ENCODE assay signal across 18 cellular contexts in the genomic region with DNA sequence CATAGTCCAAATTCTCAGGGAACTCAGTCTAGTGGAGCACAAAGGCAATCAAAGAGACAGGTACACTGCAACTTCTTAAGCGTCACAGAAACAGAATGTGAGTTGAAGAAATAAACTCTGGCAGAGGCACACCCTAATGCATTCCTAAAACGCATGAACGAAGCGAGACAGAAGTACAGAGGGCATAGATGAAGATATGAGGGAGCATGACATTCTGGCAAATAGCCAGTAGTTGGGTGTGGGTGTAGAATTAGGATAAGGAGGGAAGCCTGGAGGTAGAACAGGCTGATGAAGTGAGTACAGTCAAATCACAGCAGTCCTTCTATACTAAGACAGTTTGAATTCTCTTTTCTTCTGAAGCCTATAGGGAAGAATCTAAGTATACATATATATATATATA.
A peak's percentile ranks its signal among the peaks of the same experiment; 100 is the strongest.
DNase-seq lines count a peak whose midpoint lies in the region; ATAC-seq, FAIRE-seq and TF ChIP-seq lines count a peak whose summit lies in the region.
"Had no signal": no experiment of that assay in that cellular context is flagged by ENCODE, and none has a peak within 500 bp of the region (broad histone marks: within the 10 kb centered on the region; RNA-seq: fewer than 3 reads in every experiment).

No MANE protein-coding gene starts in this region.

- H3K4me2 ChIP-seq in SK-N-SH: no peak overlapping the region

- H3K27me3 ChIP-seq in SK-N-SH (ENCODE audit: insufficient read depth) (no peaks in the 10 kb centered on the region), foreskin keratinocyte (no peaks in the 10 kb centered on the region), small intestine (ENCODE audit: control insufficient read depth in 2 of 2, insufficient read depth in 2 of 2, low read length in 2 of 2) (no peaks in the 10 kb centered on the region), ascending aorta (no peaks in the 10 kb centered on the region)

- H2AFZ ChIP-seq in SK-N-SH (ENCODE audit: low read depth): no peak overlapping the region
- H2AFZ ChIP-seq: GM23248 had no signal

- no peak for TF ChIP-seq RAD21 in SK-N-SH (IDR thresholded peaks at IDR 0.05; ENCODE audit: low read length)

- DNase-seq in SK-N-SH (peak; percentile 1), foreskin keratinocyte (peak; percentile 28 to 73), small intestine (peak; percentile 74), OCI-M1 (lab: John Stamatoyannopoulos, UW) (no peak), ascending aorta (ENCODE audit: low spot score in 2 of 2) (no peak)
- DNase-seq: C1 segment of cervical spinal cord; CD4-positive, CD25-positive, alpha-beta regulatory T cell; CD8-positive, alpha-beta memory T cell; COR-L47; DMS 273 treated with DMSO at 0.1 percent for 48 hours; DMS53; DND-41; EL; GM23248 had no signal

- intact Hi-C loops in ascending aorta (cut with DNase I): no loop called here

- H3K4me1 ChIP-seq in SK-N-SH (ENCODE audit: control insufficient read depth in 1 of 2, insufficient read depth in 2 of 2, low read depth in 1 of 2, low read length in 1 of 2) (no peaks in the 10 kb centered on the region), foreskin keratinocyte (no peaks in the 10 kb centered on the region), small intestine (ENCODE audit: control insufficient read depth in 2 of 2, insufficient read depth in 1 of 2, low read depth in 1 of 2, low read length in 1 of 2) (no peaks in the 10 kb centered on the region), ascending aorta (no peaks in the 10 kb centered on the region)
- H3K4me1 ChIP-seq: HAP-1 had no signal

- H3K9me3 ChIP-seq in SK-N-SH: no peaks in the 10 kb centered on the region
- H3K9me3 ChIP-seq in small intestine (ENCODE audit: control insufficient read depth, low read depth): no peaks in the 10 kb centered on the region
- no peaks in the 10 kb centered on the region for H3K9me3 ChIP-seq in ascending aorta
- H3K9me3 ChIP-seq: HAP-1 had no signal

- no peaks in the 10 kb centered on the region for H3K36me3 ChIP-seq in SK-N-SH (replicated peaks in 1 of 2; ENCODE audit: control insufficient read depth in 1 of 2, insufficient read depth in 2 of 2, low read length in 1 of 2)
- H3K36me3 ChIP-seq in small intestine (ENCODE audit: control insufficient read depth in 2 of 2, insufficient read depth in 2 of 2, low read length in 2 of 2): no peaks in the 10 kb centered on the region
- H3K36me3 ChIP-seq in ascending aorta: no peaks in the 10 kb centered on the region
- H3K36me3 ChIP-seq: HAP-1 had no signal

- no peaks in the 10 kb centered on the region for H4K20me1 ChIP-seq in SK-N-SH (ENCODE audit: insufficient read depth)

- no peak for TF ChIP-seq CTCF in SK-N-SH (IDR thresholded peaks at IDR 0.05)
- TF ChIP-seq CTCF in foreskin keratinocyte (conservative IDR thresholded peaks at IDR 0.05): no peak
- TF ChIP-seq CTCF in ascending aorta (IDR thresholded peaks at IDR 0.05): no peak

- no peak for TF ChIP-seq EP300 in SK-N-SH (IDR thresholded peaks at IDR 0.05; ENCODE audit: borderline replicate concordance in 1 of 2, low read depth in 1 of 2, low read length in 1 of 2)

- no peak for ATAC-seq in SK-N-SH treated with all-trans-retinoic acid at 6 μM for 48 hours
- ATAC-seq in foreskin keratinocyte: no peak
- ATAC-seq: GM12878, HepG2 had no signal

- H3K9me2 ChIP-seq in SK-N-SH: no peaks in the 10 kb centered on the region

- H3K4me3 ChIP-seq in SK-N-SH (ENCODE audit: low read depth in 2 of 2, low read length in 1 of 2) (no peak overlapping the region), small intestine (ENCODE audit: low read depth in 1 of 2, low read length in 2 of 2) (no peak overlapping the region), ascending aorta (no peak overlapping the region)
- H3K4me3 ChIP-seq: GM12878, GM23248, HAP-1 had no signal

- H3K79me2 ChIP-seq in SK-N-SH (ENCODE audit: insufficient read depth): no peaks in the 10 kb centered on the region

- CTCF ChIA-PET in SK-N-SH (lab: Yijun Ruan, JAX): no interaction called here

- FAIRE-seq in small intestine (lab: Jason Lieb, UNC): no peak
- FAIRE-seq: GM12878, HepG2 had no signal

- H3F3A ChIP-seq in SK-N-SH (replicated peaks; ENCODE audit: insufficient read depth): no peaks in the 10 kb centered on the region

- 18% methylated on average over 4 of the region's 4 CpGs for WGBS in SK-N-SH (ENCODE audit: low lambda C conversion rate)
- 12 to 63% (median 31%) methylated on average over 4 of the region's 4 CpGs for WGBS in small intestine, 3 donors

- POLR2A ChIA-PET in SK-N-SH (lab: Yijun Ruan, JAX): no interaction called here

- H3K27ac ChIP-seq in SK-N-SH (ENCODE audit: low read depth in 2 of 2, low read length in 1 of 2) (no peak overlapping the region), foreskin keratinocyte (no peak overlapping the region), small intestine (ENCODE audit: low read depth in 1 of 2, low read length in 1 of 2) (no peak overlapping the region), ascending aorta (no peak overlapping the region)
- H3K27ac ChIP-seq: GM23248 had no signal

- H3K9ac ChIP-seq in SK-N-SH: no peak overlapping the region
- H3K9ac ChIP-seq: GM23248 had no signal

TF ChIP-seq in SK-N-SH, 30 proteins besides CTCF, POLR2A, EP300 and RAD21 (continues in another document):
- no peak for TF ChIP-seq NFIC (IDR thresholded peaks at IDR 0.05; ENCODE audit: borderline replicate concordance)
- TF ChIP-seq YY1 (IDR thresholded peaks at IDR 0.05; ENCODE audit: low read depth): no peak
- no peak for TF ChIP-seq TEAD4 (IDR thresholded peaks at IDR 0.05; ENCODE audit: borderline replicate concordance, insufficient read depth)
- TF ChIP-seq, protein P1, sequence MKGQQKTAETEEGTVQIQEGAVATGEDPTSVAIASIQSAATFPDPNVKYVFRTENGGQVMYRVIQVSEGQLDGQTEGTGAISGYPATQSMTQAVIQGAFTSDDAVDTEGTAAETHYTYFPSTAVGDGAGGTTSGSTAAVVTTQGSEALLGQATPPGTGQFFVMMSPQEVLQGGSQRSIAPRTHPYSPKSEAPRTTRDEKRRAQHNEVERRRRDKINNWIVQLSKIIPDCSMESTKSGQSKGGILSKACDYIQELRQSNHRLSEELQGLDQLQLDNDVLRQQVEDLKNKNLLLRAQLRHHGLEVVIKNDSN (IDR thresholded peaks at IDR 0.05; ENCODE audit: borderline replicate concordance, low read depth): no peak
- no peak for TF ChIP-seq RFX5 (IDR thresholded peaks at IDR 0.05; ENCODE audit: low read length)
- TF ChIP-seq TCF12 (IDR thresholded peaks at IDR 0.05): no peak
- no peak for TF ChIP-seq RCOR1 (IDR thresholded peaks at IDR 0.05; ENCODE audit: low read length)
- TF ChIP-seq, protein P2, sequence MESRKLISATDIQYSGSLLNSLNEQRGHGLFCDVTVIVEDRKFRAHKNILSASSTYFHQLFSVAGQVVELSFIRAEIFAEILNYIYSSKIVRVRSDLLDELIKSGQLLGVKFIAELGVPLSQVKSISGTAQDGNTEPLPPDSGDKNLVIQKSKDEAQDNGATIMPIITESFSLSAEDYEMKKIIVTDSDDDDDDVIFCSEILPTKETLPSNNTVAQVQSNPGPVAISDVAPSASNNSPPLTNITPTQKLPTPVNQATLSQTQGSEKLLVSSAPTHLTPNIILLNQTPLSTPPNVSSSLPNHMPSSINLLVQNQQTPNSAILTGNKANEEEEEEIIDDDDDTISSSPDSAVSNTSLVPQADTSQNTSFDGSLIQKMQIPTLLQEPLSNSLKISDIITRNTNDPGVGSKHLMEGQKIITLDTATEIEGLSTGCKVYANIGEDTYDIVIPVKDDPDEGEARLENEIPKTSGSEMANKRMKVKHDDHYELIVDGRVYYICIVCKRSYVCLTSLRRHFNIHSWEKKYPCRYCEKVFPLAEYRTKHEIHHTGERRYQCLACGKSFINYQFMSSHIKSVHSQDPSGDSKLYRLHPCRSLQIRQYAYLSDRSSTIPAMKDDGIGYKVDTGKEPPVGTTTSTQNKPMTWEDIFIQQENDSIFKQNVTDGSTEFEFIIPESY (IDR thresholded peaks at IDR 0.05; ENCODE audit: borderline replicate concordance, low read depth): no peak
- TF ChIP-seq CHD2 (IDR thresholded peaks at IDR 0.05; ENCODE audit: low read length, partially characterized antibody): no peak
- no peak for TF ChIP-seq GATA2 (CRISPR knock-in tag; IDR thresholded peaks at IDR 0.05)

TF ChIP-seq in SK-N-SH treated with all-trans-retinoic acid at 6 μM for 48 hours, 23 proteins besides CTCF, POLR2A, EP300 and RAD21:
- TF ChIP-seq TCF4 (CRISPR knock-in tag; IDR thresholded peaks at IDR 0.05; ENCODE audit: borderline replicate concordance) (no peak), CSDC2 (CRISPR knock-in tag; IDR thresholded peaks at IDR 0.05) (no peak), ZNF565 (CRISPR knock-in tag; conservative IDR thresholded peaks at IDR 0.05; ENCODE audit: low read depth) (no peak), ZNF70 (CRISPR knock-in tag; IDR thresholded peaks at IDR 0.05) (no peak)
- TF ChIP-seq, protein P3, sequence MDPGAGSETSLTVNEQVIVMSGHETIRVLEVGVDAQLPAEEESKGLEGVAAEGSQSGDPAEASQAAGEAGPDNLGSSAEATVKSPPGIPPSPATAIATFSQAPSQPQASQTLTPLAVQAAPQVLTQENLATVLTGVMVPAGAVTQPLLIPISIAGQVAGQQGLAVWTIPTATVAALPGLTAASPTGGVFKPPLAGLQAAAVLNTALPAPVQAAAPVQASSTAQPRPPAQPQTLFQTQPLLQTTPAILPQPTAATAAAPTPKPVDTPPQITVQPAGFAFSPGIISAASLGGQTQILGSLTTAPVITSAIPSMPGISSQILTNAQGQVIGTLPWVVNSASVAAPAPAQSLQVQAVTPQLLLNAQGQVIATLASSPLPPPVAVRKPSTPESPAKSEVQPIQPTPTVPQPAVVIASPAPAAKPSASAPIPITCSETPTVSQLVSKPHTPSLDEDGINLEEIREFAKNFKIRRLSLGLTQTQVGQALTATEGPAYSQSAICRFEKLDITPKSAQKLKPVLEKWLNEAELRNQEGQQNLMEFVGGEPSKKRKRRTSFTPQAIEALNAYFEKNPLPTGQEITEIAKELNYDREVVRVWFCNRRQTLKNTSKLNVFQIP (CRISPR knock-in tag; IDR thresholded peaks at IDR 0.05; ENCODE audit: borderline replicate concordance, low read depth): no peak

Comparison
In these comparisons a context has a peak if more than half of its experiments do, and no peak if none do; other contexts are left out.
1. DNase-seq: peak in SK-N-SH (single experiment), foreskin keratinocyte (2 of 2) and small intestine (single experiment); none in OCI-M1 (single experiment) and ascending aorta (0 of 2).